1 cellular context compared by ENCODE assay signal in the genomic region with DNA sequence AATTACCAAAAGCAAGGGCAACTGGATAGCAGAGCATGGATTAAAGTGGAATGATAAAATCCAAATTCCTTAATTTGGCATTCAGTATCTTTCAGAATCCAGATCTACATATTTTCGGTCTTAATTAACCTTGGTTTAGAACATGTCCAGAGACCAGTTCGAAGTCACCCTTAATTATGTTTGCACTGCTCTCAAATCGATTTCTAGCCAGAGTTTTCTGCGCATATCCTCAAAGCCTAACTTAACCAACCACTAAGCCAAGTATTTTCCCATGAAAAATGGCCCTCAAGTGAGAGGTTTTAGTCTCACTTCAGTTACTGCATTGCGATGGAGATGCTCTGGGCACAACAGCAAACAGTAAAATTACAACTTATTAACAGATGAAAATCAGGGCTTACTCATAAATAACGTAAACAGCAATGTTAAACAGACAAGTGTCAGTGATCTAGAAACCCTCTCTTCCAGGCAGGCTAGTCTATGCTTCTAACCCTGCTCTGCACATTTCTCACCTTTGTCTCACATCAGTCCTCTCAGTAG.
TF ChIP-seq lines count a peak whose summit lies in the region.

No MANE protein-coding gene starts in this region.

TF ChIP-seq in SK-N-SH treated with all-trans-retinoic acid at 6 μM for 48 hours, 23 proteins besides CTCF, POLR2A, EP300 and RAD21 (continued from another document):
- TF ChIP-seq ZNF70 (CRISPR knock-in tag; IDR thresholded peaks at IDR 0.05) (no peak), OSR1 (CRISPR knock-in tag; IDR thresholded peaks at IDR 0.05) (no peak), PPARA (CRISPR knock-in tag; IDR thresholded peaks at IDR 0.05; ENCODE audit: borderline replicate concordance) (no peak), ZFP3 (CRISPR knock-in tag; IDR thresholded peaks at IDR 0.05) (no peak), ZFP30 (CRISPR knock-in tag; IDR thresholded peaks at IDR 0.05) (no peak), ZNF565 (CRISPR knock-in tag; conservative IDR thresholded peaks at IDR 0.05; ENCODE audit: low read depth) (no peak), SNAI2 (CRISPR knock-in tag; IDR thresholded peaks at IDR 0.05) (no peak), RARB (CRISPR knock-in tag; IDR thresholded peaks at IDR 0.05) (no peak), ISL1 (CRISPR knock-in tag; IDR thresholded peaks at IDR 0.05) (no peak), ESRRG (CRISPR knock-in tag; IDR thresholded peaks at IDR 0.05) (no peak)
- TF ChIP-seq, protein P1, sequence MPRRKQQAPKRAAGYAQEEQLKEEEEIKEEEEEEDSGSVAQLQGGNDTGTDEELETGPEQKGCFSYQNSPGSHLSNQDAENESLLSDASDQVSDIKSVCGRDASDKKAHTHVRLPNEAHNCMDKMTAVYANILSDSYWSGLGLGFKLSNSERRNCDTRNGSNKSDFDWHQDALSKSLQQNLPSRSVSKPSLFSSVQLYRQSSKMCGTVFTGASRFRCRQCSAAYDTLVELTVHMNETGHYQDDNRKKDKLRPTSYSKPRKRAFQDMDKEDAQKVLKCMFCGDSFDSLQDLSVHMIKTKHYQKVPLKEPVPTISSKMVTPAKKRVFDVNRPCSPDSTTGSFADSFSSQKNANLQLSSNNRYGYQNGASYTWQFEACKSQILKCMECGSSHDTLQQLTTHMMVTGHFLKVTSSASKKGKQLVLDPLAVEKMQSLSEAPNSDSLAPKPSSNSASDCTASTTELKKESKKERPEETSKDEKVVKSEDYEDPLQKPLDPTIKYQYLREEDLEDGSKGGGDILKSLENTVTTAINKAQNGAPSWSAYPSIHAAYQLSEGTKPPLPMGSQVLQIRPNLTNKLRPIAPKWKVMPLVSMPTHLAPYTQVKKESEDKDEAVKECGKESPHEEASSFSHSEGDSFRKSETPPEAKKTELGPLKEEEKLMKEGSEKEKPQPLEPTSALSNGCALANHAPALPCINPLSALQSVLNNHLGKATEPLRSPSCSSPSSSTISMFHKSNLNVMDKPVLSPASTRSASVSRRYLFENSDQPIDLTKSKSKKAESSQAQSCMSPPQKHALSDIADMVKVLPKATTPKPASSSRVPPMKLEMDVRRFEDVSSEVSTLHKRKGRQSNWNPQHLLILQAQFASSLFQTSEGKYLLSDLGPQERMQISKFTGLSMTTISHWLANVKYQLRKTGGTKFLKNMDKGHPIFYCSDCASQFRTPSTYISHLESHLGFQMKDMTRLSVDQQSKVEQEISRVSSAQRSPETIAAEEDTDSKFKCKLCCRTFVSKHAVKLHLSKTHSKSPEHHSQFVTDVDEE (CRISPR knock-in tag; IDR thresholded peaks at IDR 0.05): no peak
- TF ChIP-seq, protein P2, sequence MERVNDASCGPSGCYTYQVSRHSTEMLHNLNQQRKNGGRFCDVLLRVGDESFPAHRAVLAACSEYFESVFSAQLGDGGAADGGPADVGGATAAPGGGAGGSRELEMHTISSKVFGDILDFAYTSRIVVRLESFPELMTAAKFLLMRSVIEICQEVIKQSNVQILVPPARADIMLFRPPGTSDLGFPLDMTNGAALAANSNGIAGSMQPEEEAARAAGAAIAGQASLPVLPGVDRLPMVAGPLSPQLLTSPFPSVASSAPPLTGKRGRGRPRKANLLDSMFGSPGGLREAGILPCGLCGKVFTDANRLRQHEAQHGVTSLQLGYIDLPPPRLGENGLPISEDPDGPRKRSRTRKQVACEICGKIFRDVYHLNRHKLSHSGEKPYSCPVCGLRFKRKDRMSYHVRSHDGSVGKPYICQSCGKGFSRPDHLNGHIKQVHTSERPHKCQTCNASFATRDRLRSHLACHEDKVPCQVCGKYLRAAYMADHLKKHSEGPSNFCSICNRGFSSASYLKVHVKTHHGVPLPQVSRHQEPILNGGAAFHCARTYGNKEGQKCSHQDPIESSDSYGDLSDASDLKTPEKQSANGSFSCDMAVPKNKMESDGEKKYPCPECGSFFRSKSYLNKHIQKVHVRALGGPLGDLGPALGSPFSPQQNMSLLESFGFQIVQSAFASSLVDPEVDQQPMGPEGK (CRISPR knock-in tag; IDR thresholded peaks at IDR 0.05; ENCODE audit: borderline replicate concordance): no peak
